ENCODE assay signal across 8 cellular contexts in genomic region chr1:220879090-220879508, GRCh38. TPM values are rescaled to one million over a fixed set of nuclear protein-coding genes. Genes with fewer than 3 reads are reported as not detected.
DNase-seq lines count a peak whose midpoint lies in the region; ATAC-seq, FAIRE-seq and TF ChIP-seq lines count a peak whose summit lies in the region.

TSS of gene HLX (plus strand) at chr1:220879443. CDS start at chr1:220879858, 415 bp downstream.

- 1% methylated on average over 21 of the region's 24 CpGs for WGBS in SK-N-SH (ENCODE audit: low lambda C conversion rate)
- WGBS in small intestine, 3 donors, result 1 to 3% (median 1%) methylated on average over 24 of the region's 24 CpGs

- no peaks in the 10 kb centered on the region for H3K9me3 Mint-ChIP-seq in Calu3 (ENCODE audit: low read depth, unreplicated experiment)

- no peak for TF ChIP-seq EP300 in SK-N-SH (IDR thresholded peaks at IDR 0.05; ENCODE audit: borderline replicate concordance in 1 of 2, low read depth in 1 of 2, low read length in 1 of 2)

- H3K27me3 ChIP-seq in SK-N-SH (ENCODE audit: insufficient read depth) (no peaks in the 10 kb centered on the region), kidney epithelial cell (ENCODE audit: control insufficient read depth, insufficient read depth, low read length) (peaks cover 51% of the 10 kb centered on the region), small intestine (ENCODE audit: control insufficient read depth in 2 of 2, insufficient read depth in 2 of 2, low read length in 2 of 2) (peaks cover 0 to 15% of the 10 kb centered on the region in 2 donors)

- H3K27me3 Mint-ChIP-seq in Calu3 (ENCODE audit: unreplicated experiment), result peaks cover 38% of the 10 kb centered on the region

- H3K36me3 Mint-ChIP-seq in Calu3 (ENCODE audit: insufficient read depth, unreplicated experiment), result peaks cover 17% of the 10 kb centered on the region

- peak within 1 kb of the TSS; percentile 83 to 92 for H3K4me3 ChIP-seq in SK-N-SH (ENCODE audit: low read depth in 2 of 2, low read length in 1 of 2)
- H3K4me3 ChIP-seq in coronary artery, result peak within 1 kb of the TSS; percentile 89
- H3K4me3 ChIP-seq in kidney epithelial cell (ENCODE audit: low read depth, low read length), result peak within 1 kb of the TSS; percentile 56
- H3K4me3 ChIP-seq in small intestine (ENCODE audit: low read depth in 1 of 2, low read length in 2 of 2), result peak within 1 kb of the TSS; percentile 70 to 72

- no peaks in the 10 kb centered on the region for H3F3A ChIP-seq in SK-N-SH (replicated peaks; ENCODE audit: insufficient read depth)

- DNase-seq in Calu3, result peak; percentile 64
- DNase-seq in SK-N-SH, result peak; percentile 97
- DNase-seq in coronary artery (ENCODE audit: low spot score), result peak; percentile 96
- peak; percentile 45 for DNase-seq in kidney epithelial cell (ENCODE audit: low read depth)
- peak; percentile 28 for DNase-seq in small intestine
- no peak for DNase-seq in GM19240 (ENCODE audit: insufficient read length, low spot score)

- peaks cover 0 to 27% of the 10 kb centered on the region in 2 experiments; a peak in 2 of 4 replicates for H3K4me1 ChIP-seq in SK-N-SH (ENCODE audit: control insufficient read depth in 1 of 2, insufficient read depth in 2 of 2, low read depth in 1 of 2, low read length in 1 of 2)
- H3K4me1 ChIP-seq in small intestine (ENCODE audit: control insufficient read depth in 2 of 2, insufficient read depth in 1 of 2, low read depth in 1 of 2, low read length in 1 of 2), result peaks cover 0 to 2% of the 10 kb centered on the region in 2 donors

- H3K27ac ChIP-seq in SK-N-SH (ENCODE audit: low read depth in 2 of 2, low read length in 1 of 2) (peak within 1 kb of the TSS; percentile 75 to 81), coronary artery (peak within 1 kb of the TSS; percentile 92 to 98), small intestine (ENCODE audit: low read depth in 1 of 2, low read length in 1 of 2) (peak within 1 kb of the TSS; percentile 67 to 94)

- H3K4me3 Mint-ChIP-seq in Calu3 (ENCODE audit: low read depth, unreplicated experiment), result peak within 1 kb of the TSS; percentile 83

- intact Hi-C loops in Calu3 (cut with micrococcal nuclease; ENCODE audit: unreplicated experiment), result loop anchor here (1.0 to 10.0 kb wide), 2 partner anchors 324 to 1576 kb away; no protein-coding TSS in a partner anchor

- H4K20me1 ChIP-seq in SK-N-SH (ENCODE audit: insufficient read depth), result no peaks in the 10 kb centered on the region

- H3K9me3 ChIP-seq in SK-N-SH (no peaks in the 10 kb centered on the region), small intestine (ENCODE audit: control insufficient read depth, low read depth) (no peaks in the 10 kb centered on the region)

- peak within 1 kb of the TSS; percentile 95 for H2AFZ ChIP-seq in SK-N-SH (ENCODE audit: low read depth)

- no peak for FAIRE-seq in small intestine (lab: Jason Lieb, UNC)

- ATAC-seq in GM19397 (IDR thresholded peaks at IDR 0.05; ENCODE audit: unreplicated experiment) (peak; percentile 43), HG03469 (IDR thresholded peaks at IDR 0.05; ENCODE audit: unreplicated experiment) (peak; percentile 60)

- H3K9ac ChIP-seq in SK-N-SH, result peak within 1 kb of the TSS; percentile 90

- H3K9me2 ChIP-seq in SK-N-SH, result no peaks in the 10 kb centered on the region

- no peaks in the 10 kb centered on the region for H3K4me1 Mint-ChIP-seq in Calu3 (ENCODE audit: low read depth, unreplicated experiment)

- peaks cover 7 to 23% of the 10 kb centered on the region in 2 experiments for H3K36me3 ChIP-seq in SK-N-SH (replicated peaks in 1 of 2; ENCODE audit: control insufficient read depth in 1 of 2, insufficient read depth in 2 of 2, low read length in 1 of 2)
- H3K36me3 ChIP-seq in kidney epithelial cell (ENCODE audit: control insufficient read depth, insufficient read depth, low read length), result no peaks in the 10 kb centered on the region
- H3K36me3 ChIP-seq in small intestine (ENCODE audit: control insufficient read depth in 2 of 2, insufficient read depth in 2 of 2, low read length in 2 of 2), result no peaks in the 10 kb centered on the region

- H3K27ac Mint-ChIP-seq in Calu3 (ENCODE audit: unreplicated experiment), result no peak within 1 kb of the TSS

- CTCF ChIA-PET in Calu3 (lab: Charles Lee), result no interaction called here
- CTCF ChIA-PET in SK-N-SH (lab: Yijun Ruan, JAX), result interaction anchor here (0.9 to 7.0 kb wide), 2 partner anchors 325 to 557 kb away, joined by 3 to 88 read pairs; no protein-coding TSS in a partner anchor

- no peak for TF ChIP-seq RAD21 in SK-N-SH (IDR thresholded peaks at IDR 0.05; ENCODE audit: low read length)

- TF ChIP-seq CTCF in Calu3 (IDR thresholded peaks at IDR 0.05; ENCODE audit: unreplicated experiment), result no peak
- TF ChIP-seq CTCF in SK-N-SH (IDR thresholded peaks at IDR 0.05), result no peak
- no peak for TF ChIP-seq CTCF in coronary artery (IDR thresholded peaks at IDR 0.05)
- TF ChIP-seq CTCF in kidney epithelial cell (IDR thresholded peaks at IDR 0.05; ENCODE audit: insufficient read depth, low read length, poor library complexity, severe bottlenecking), result no peak

- peak within 1 kb of the TSS; percentile 97 for H3K4me2 ChIP-seq in SK-N-SH

- BruUV-seq in Calu3 (replicated peaks; lab: Mats Ljungman, UMichigan), result no TSS peak

- peaks cover 21% of the 10 kb centered on the region for H3K79me2 ChIP-seq in SK-N-SH (ENCODE audit: insufficient read depth)

- POLR2A ChIA-PET in SK-N-SH (lab: Yijun Ruan, JAX), result no interaction called here

TF ChIP-seq in SK-N-SH, 30 proteins besides CTCF, POLR2A, EP300 and RAD21:
- no peak for TF ChIP-seq RFX5 (IDR thresholded peaks at IDR 0.05; ENCODE audit: low read length)
- TF ChIP-seq MAX (IDR thresholded peaks at IDR 0.05; ENCODE audit: low read depth), result peak; percentile 83
- TF ChIP-seq JUND (IDR thresholded peaks at IDR 0.05), result no peak
- no peak for TF ChIP-seq IRF3 (IDR thresholded peaks at IDR 0.05; ENCODE audit: low read depth, low read length)
- no peak for TF ChIP-seq FOXM1 (IDR thresholded peaks at IDR 0.05; ENCODE audit: low read depth)
- peak; percentile 47; the same call in 1 of the 2 replicates for TF ChIP-seq TAF1 (IDR thresholded peaks at IDR 0.05; ENCODE audit: borderline replicate concordance, low read depth, low read length)
- peak; percentile 84 for TF ChIP-seq MXI1 (IDR thresholded peaks at IDR 0.05; ENCODE audit: low read depth, low read length)
- peak; percentile 35; the same call in 1 of the 2 replicates for TF ChIP-seq POLR2AphosphoS5 (IDR thresholded peaks at IDR 0.05; ENCODE audit: low read depth, low read length)
- no peak for TF ChIP-seq CHD2 (IDR thresholded peaks at IDR 0.05; ENCODE audit: low read length, partially characterized antibody)
- TF ChIP-seq TCF12 (IDR thresholded peaks at IDR 0.05), result no peak
- TF ChIP-seq SIN3A (IDR thresholded peaks at IDR 0.05; ENCODE audit: borderline replicate concordance, low read depth, low read length), result no peak
- TF ChIP-seq NRF1 (IDR thresholded peaks at IDR 0.05; ENCODE audit: low read depth, low read length), result no peak
- TF ChIP-seq NFIC (IDR thresholded peaks at IDR 0.05; ENCODE audit: borderline replicate concordance), result no peak
- TF ChIP-seq USF1 (IDR thresholded peaks at IDR 0.05; ENCODE audit: borderline replicate concordance, low read depth), result no peak

RNA-seq across cellular contexts. Expression of gene HLX, which starts in this region (rescaled TPM):
- total RNA-seq in Calu3 (2022) (0.09 and 0.32 TPM in 2 replicates), kidney epithelial cell (0.68 and 3.2 TPM in 2 replicates)
- polyA plus RNA-seq in SK-N-SH (2012; rRNA removed) (8.6 and 21.4 TPM in 2 replicates), small intestine (1 to 10 TPM in 2 of 3 donors, under 1 TPM in 1; 0.45 to 6.8 (median 1.9) TPM)
- 11.7 TPM in 2 replicates for polyA plus RNA-seq in SK-N-SH (2012; cell fraction: cytosol; rRNA removed)
- 17.6 and 19.7 TPM in 2 replicates for polyA plus RNA-seq in SK-N-SH (2012; cell fraction: nucleus; rRNA removed)

Comparison
In these comparisons a context has a peak if more than half of its experiments do, and no peak if none do; other contexts are left out.
1. Peak in DNase-seq in Calu3; RNA of the gene not detected or under 1 TPM.